Comparison of ENCODE assay signal across 1 cellular context in genomic region chr4:81504685-81505598, GRCh38.
TF ChIP-seq lines count a peak whose summit lies in the region.

No MANE protein-coding gene starts in this region.

TF ChIP-seq in IMR-90, 13 proteins besides CTCF, POLR2A, EP300 and RAD21 (continued from another document):
- no peak for TF ChIP-seq ELK1 (IDR thresholded peaks at IDR 0.05; ENCODE audit: borderline replicate concordance, low read depth, low read length)
- no peak for TF ChIP-seq RCOR1 (IDR thresholded peaks at IDR 0.05; ENCODE audit: insufficient replicate concordance, low read length)
- TF ChIP-seq BHLHE40 (IDR thresholded peaks at IDR 0.05; ENCODE audit: low read depth, low read length) = no peak
- TF ChIP-seq RFX5 (IDR thresholded peaks at IDR 0.05; ENCODE audit: low read depth, low read length) = no peak
- TF ChIP-seq MAFK (IDR thresholded peaks at IDR 0.05; ENCODE audit: low read depth, low read length) = no peak
- TF ChIP-seq CEBPB (IDR thresholded peaks at IDR 0.05; ENCODE audit: low read depth, low read length) = no peak
- TF ChIP-seq MAZ (IDR thresholded peaks at IDR 0.05; ENCODE audit: borderline replicate concordance, low read depth, low read length) = no peak
